21 cellular contexts compared by ENCODE assay signal in genomic region chr6:132142768-132143167, GRCh38.
DNase-seq lines count a peak whose midpoint lies in the region; ATAC-seq, FAIRE-seq and TF ChIP-seq lines count a peak whose summit lies in the region.
"Had no signal": no experiment of that assay in that cellular context is flagged by ENCODE, and none has a peak within 500 bp of the region (broad histone marks: within the 10 kb centered on the region; RNA-seq: fewer than 3 reads in every experiment).

No MANE protein-coding gene starts in this region.

- peaks cover 2% of the 10 kb centered on the region for H3K9me3 Mint-ChIP-seq in astrocyte (ENCODE audit: unreplicated experiment)

- no peak overlapping the region for H4K5ac ChIP-seq in IMR-90 (ENCODE audit: low read depth, low read length)

- H3K27ac ChIP-seq in IMR-90 (ENCODE audit: insufficient read depth, low read length) (peak overlapping the region; percentile 38; the same call in 1 of the 2 replicates), astrocyte (ENCODE audit: low read depth, low read length) (no peak overlapping the region), thoracic aorta (peak overlapping the region; percentile 48 to 62)
- H3K27ac ChIP-seq: A549 had no signal

- H4K91ac ChIP-seq in IMR-90 (ENCODE audit: insufficient read depth, low read depth, low read length), result 0 out of 2 replicates have a peak overlapping the region, but pooled peaks have one; percentile 8

- no peak overlapping the region for H2AK5ac ChIP-seq in IMR-90 (ENCODE audit: low read depth, low read length)

- H3K36me3 ChIP-seq in IMR-90 (ENCODE audit: control insufficient read depth, insufficient read depth, low read length) (no peaks in the 10 kb centered on the region), astrocyte (ENCODE audit: insufficient read depth, low read length) (no peaks in the 10 kb centered on the region), thoracic aorta (no peaks in the 10 kb centered on the region)
- H3K36me3 ChIP-seq: BE2C had no signal

- no peaks in the 10 kb centered on the region for H3K9me3 ChIP-seq in IMR-90 (ENCODE audit: control insufficient read depth, insufficient read depth, low read length)
- H3K9me3 ChIP-seq in astrocyte (ENCODE audit: insufficient read depth, low read depth, low read length), result no peaks in the 10 kb centered on the region
- H3K9me3 ChIP-seq in thoracic aorta, result no peaks in the 10 kb centered on the region
- H3K9me3 ChIP-seq: A549, BE2C had no signal

- no peaks in the 10 kb centered on the region for H3K79me2 ChIP-seq in astrocyte (ENCODE audit: insufficient read depth, low read length)

- no peaks in the 10 kb centered on the region for H3K27me3 ChIP-seq in IMR-90 (ENCODE audit: control insufficient read depth, insufficient read depth, low read length)
- H3K27me3 ChIP-seq in astrocyte (ENCODE audit: insufficient read depth, low read length), result no peaks in the 10 kb centered on the region
- H3K27me3 ChIP-seq in thoracic aorta (replicated peaks; ENCODE audit: insufficient read depth), result no peaks in the 10 kb centered on the region
- H3K27me3 ChIP-seq: BE2C had no signal

- intact Hi-C loops in IMR-90 (cut with micrococcal nuclease), result no loop called here

- POLR2A ChIA-PET in IMR-90 (lab: Charles Lee; ENCODE audit: unreplicated experiment), result interaction anchor here (2.8 kb wide), 1 partner anchor 191 kb away, joined by 8 read pairs; the partner anchor contains the start of gene CCN2

- H2BK120ac ChIP-seq in IMR-90 (ENCODE audit: low read depth, low read length), result no peak overlapping the region

- TF ChIP-seq RAD21 in IMR-90 (IDR thresholded peaks at IDR 0.05; ENCODE audit: low read length), result no peak

- no peak overlapping the region for H3K23ac ChIP-seq in IMR-90 (ENCODE audit: low read depth, low read length)

- H2BK5ac ChIP-seq in IMR-90 (ENCODE audit: low read depth, low read length, poor library complexity, severe bottlenecking), result peak overlapping the region; percentile 47

- no peaks in the 10 kb centered on the region for H3K36me3 Mint-ChIP-seq in astrocyte (ENCODE audit: low read depth, unreplicated experiment)

- FAIRE-seq in astrocyte (lab: Jason Lieb, UNC), result no peak
- FAIRE-seq: A549, D721Med, H54, K562 had no signal

- TF ChIP-seq CTCF in IMR-90 (conservative IDR thresholded peaks at IDR 0.05; ENCODE audit: low read depth, low read length) (no peak), astrocyte (IDR thresholded peaks at IDR 0.05; ENCODE audit: insufficient read depth, low read depth, low read length) (no peak), fibroblast of the aortic adventitia (IDR thresholded peaks at IDR 0.05; ENCODE audit: insufficient read depth, low read length) (no peak), thoracic aorta (IDR thresholded peaks at IDR 0.05) (no peak)

- H3K4me2 ChIP-seq in IMR-90 (ENCODE audit: low read depth, low read length), result no peak overlapping the region
- no peak overlapping the region for H3K4me2 ChIP-seq in astrocyte (ENCODE audit: low read length)
- H3K4me2 ChIP-seq: A549 had no signal

- H4K20me1 ChIP-seq in IMR-90 (ENCODE audit: insufficient read depth, low read length), result no peaks in the 10 kb centered on the region
- H4K20me1 ChIP-seq in astrocyte (ENCODE audit: insufficient read depth, low read length), result no peaks in the 10 kb centered on the region

- no peak overlapping the region for H3K4me3 Mint-ChIP-seq in astrocyte (ENCODE audit: unreplicated experiment)

- H3K9ac ChIP-seq in IMR-90 (ENCODE audit: low read depth, low read length) (no peak overlapping the region), astrocyte (ENCODE audit: low read length) (no peak overlapping the region)

- no peak overlapping the region for H2BK15ac ChIP-seq in IMR-90 (ENCODE audit: low read depth, low read length)

- DNase-seq in IMR-90 (peak; percentile 25), astrocyte (ENCODE audit: low read depth) (peak; percentile 47), fibroblast of the aortic adventitia (ENCODE audit: low read depth) (peak; percentile 61), thoracic aorta (ENCODE audit: low spot score) (no peak), superior temporal gyrus (ENCODE audit: extremely low spot score) (no peak), inferior parietal cortex (ENCODE audit: extremely low spot score) (no peak)
- DNase-seq: BE2C; DMS79; NCI-H1092 treated with DMSO at 0.1 percent for 48 hours; NCI-H146; NCI-H2029 treated with DMSO at 0.1 percent for 48 hours; NCI-H345; NCI-H524; NCI-H774; NK-92 treated with Interleukin-12 subunit alpha and Interleukin-12 subunit beta, amount 100 ng/mL, for 24 hours had no signal

- H2AK9ac ChIP-seq in IMR-90 (replicated peaks; ENCODE audit: low read depth, low read length, poor library complexity), result no peak overlapping the region

- ATAC-seq in IMR-90 (ENCODE audit: low read depth) (peak; percentile 53), thoracic aorta (ENCODE audit: insufficient number of reproducible peaks, low FRiP score, low read depth) (no peak), HG02981 (IDR thresholded peaks at IDR 0.05; ENCODE audit: unreplicated experiment) (no peak)
- ATAC-seq: A549, K562, Panc1 had no signal

- no peaks in the 10 kb centered on the region for H3K27me3 Mint-ChIP-seq in astrocyte (ENCODE audit: low read depth, unreplicated experiment)

- H3K14ac ChIP-seq in IMR-90 (replicated peaks; ENCODE audit: low read depth, low read length), result peak overlapping the region; percentile 68; the same call in 1 of the 2 replicates

- dilution Hi-C loops in IMR-90 (cut with HindIII; ENCODE audit: low sequenced_read_pairs, unreplicated experiment), result no loop called here

- H2AFZ ChIP-seq in IMR-90 (replicated peaks; ENCODE audit: low read length, poor library complexity) (no peak overlapping the region), astrocyte (ENCODE audit: low read depth, low read length) (no peak overlapping the region)

- H3K79me1 ChIP-seq in IMR-90 (ENCODE audit: low read depth in 1 of 2, low read length in 2 of 2), result no peaks in the 10 kb centered on the region

- peak overlapping the region; percentile 10; the same call in 1 of the 2 replicates for H3K18ac ChIP-seq in IMR-90 (ENCODE audit: low read depth, low read length)

- TF ChIP-seq POLR2A in IMR-90 (IDR thresholded peaks at IDR 0.05; ENCODE audit: low read depth, low read length), result no peak

- BruUV-seq in IMR-90 (replicated peaks; lab: Mats Ljungman, UMichigan), result no TSS peak

- no peak overlapping the region for H4K8ac ChIP-seq in IMR-90 (ENCODE audit: low read depth in 2 of 2, low read length in 2 of 2)

- H3K4me3 ChIP-seq in IMR-90 (ENCODE audit: insufficient read depth, low read depth, low read length), result no peak overlapping the region
- no peak overlapping the region for H3K4me3 ChIP-seq in astrocyte (ENCODE audit: insufficient read depth, low read depth, low read length)
- no peak overlapping the region for H3K4me3 ChIP-seq in fibroblast of the aortic adventitia (ENCODE audit: low read depth, low read length)
- peak overlapping the region; percentile 33 for H3K4me3 ChIP-seq in thoracic aorta
- H3K4me3 ChIP-seq: A549, K562 had no signal

- H3K27ac Mint-ChIP-seq in astrocyte (ENCODE audit: unreplicated experiment), result no peak overlapping the region

- CTCF ChIA-PET in IMR-90 (lab: Yijun Ruan, JAX), result no interaction called here

- H3K9me1 ChIP-seq in IMR-90 (ENCODE audit: insufficient read depth, low read length), result peaks cover 4% of the 10 kb centered on the region; the same call in 1 of the 2 replicates

- H3K4me1 Mint-ChIP-seq in astrocyte (ENCODE audit: low read depth, unreplicated experiment), result peaks cover 10% of the 10 kb centered on the region

- no peak overlapping the region for H2BK20ac ChIP-seq in IMR-90 (ENCODE audit: low read depth, low read length)

- H3K4me1 ChIP-seq in IMR-90 (ENCODE audit: control insufficient read depth, insufficient read depth, low read length) (peaks cover 7% of the 10 kb centered on the region), astrocyte (ENCODE audit: insufficient read depth, low read length) (peaks cover 9% of the 10 kb centered on the region), thoracic aorta (ENCODE audit: control insufficient read depth in 1 of 2, low read depth in 2 of 2) (peaks cover 2 to 40% of the 10 kb centered on the region in 2 donors)
- H3K4me1 ChIP-seq: A549, BE2C had no signal

- H3K4ac ChIP-seq in IMR-90 (ENCODE audit: low read depth, low read length), result no peak overlapping the region; the same call in 1 of the 2 replicates

- in situ Hi-C loops in IMR-90 (cut with MboI; ENCODE audit: low sequenced_read_pairs), result no loop called here

- H3K56ac ChIP-seq in IMR-90 (ENCODE audit: extremely low read depth, insufficient read depth, low read length), result no peak overlapping the region

TF ChIP-seq in IMR-90, 13 proteins besides CTCF, POLR2A, EP300 and RAD21 (continues in another document):
- TF ChIP-seq CEBPB (IDR thresholded peaks at IDR 0.05; ENCODE audit: low read depth, low read length) (no peak), SMC3 (IDR thresholded peaks at IDR 0.05; ENCODE audit: low read depth, low read length) (no peak), NFE2L2 (IDR thresholded peaks at IDR 0.05; ENCODE audit: low read depth, low read length) (no peak), FOS (IDR thresholded peaks at IDR 0.05; ENCODE audit: low read depth, low read length) (no peak), MXI1 (IDR thresholded peaks at IDR 0.05; ENCODE audit: borderline replicate concordance, low read depth, low read length) (no peak), MAFK (IDR thresholded peaks at IDR 0.05; ENCODE audit: low read depth, low read length) (no peak), RFX5 (IDR thresholded peaks at IDR 0.05; ENCODE audit: low read depth, low read length) (no peak), MAZ (IDR thresholded peaks at IDR 0.05; ENCODE audit: borderline replicate concordance, low read depth, low read length) (no peak), CHD1 (IDR thresholded peaks at IDR 0.05; ENCODE audit: low read depth, low read length) (no peak), BHLHE40 (IDR thresholded peaks at IDR 0.05; ENCODE audit: low read depth, low read length) (no peak), RCOR1 (IDR thresholded peaks at IDR 0.05; ENCODE audit: insufficient replicate concordance, low read length) (no peak)
- TF ChIP-seq, protein P1, sequence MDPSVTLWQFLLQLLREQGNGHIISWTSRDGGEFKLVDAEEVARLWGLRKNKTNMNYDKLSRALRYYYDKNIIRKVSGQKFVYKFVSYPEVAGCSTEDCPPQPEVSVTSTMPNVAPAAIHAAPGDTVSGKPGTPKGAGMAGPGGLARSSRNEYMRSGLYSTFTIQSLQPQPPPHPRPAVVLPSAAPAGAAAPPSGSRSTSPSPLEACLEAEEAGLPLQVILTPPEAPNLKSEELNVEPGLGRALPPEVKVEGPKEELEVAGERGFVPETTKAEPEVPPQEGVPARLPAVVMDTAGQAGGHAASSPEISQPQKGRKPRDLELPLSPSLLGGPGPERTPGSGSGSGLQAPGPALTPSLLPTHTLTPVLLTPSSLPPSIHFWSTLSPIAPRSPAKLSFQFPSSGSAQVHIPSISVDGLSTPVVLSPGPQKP (IDR thresholded peaks at IDR 0.05; ENCODE audit: borderline replicate concordance, low read depth, low read length), result no peak

Comparison
In these comparisons a context has a peak if more than half of its experiments do, and no peak if none do; other contexts are left out.
1. DNase-seq: peak in IMR-90 (single experiment), astrocyte (single experiment) and fibroblast of the aortic adventitia (single experiment); none in thoracic aorta (single experiment), superior temporal gyrus (single experiment) and inferior parietal cortex (single experiment).